ENCODE assay signal across 9 cellular contexts in the genomic region with DNA sequence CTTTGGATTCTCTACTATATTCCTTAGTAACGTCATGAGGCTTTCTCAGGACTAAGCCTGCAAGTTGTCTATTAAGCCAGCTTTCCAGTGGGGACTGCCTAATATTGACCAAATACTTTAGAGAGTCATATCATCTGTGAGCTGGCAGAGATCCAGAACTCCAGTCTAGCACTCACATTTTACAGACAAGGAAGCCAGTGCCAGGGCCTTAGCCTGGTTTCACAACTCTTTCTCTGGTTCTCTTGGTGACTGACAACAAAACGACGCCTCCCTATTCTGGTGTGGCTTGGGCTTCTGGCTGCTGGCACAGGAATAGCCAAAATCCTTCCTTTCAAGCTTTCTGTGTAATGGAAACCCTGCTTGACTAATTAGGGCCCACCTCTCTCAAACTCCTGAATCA.
DNase-seq lines count a peak whose midpoint lies in the region; ATAC-seq and TF ChIP-seq lines count a peak whose summit lies in the region.
"Had no signal": no experiment of that assay in that cellular context is flagged by ENCODE, and none has a peak within 500 bp of the region (broad histone marks: within the 10 kb centered on the region; RNA-seq: fewer than 3 reads in every experiment).

No MANE protein-coding gene starts in this region.

- peaks cover 61% of the 10 kb centered on the region for H3K4me1 Mint-ChIP-seq in HFFc6 (ENCODE audit: low read depth)
- H3K4me1 Mint-ChIP-seq in activated CD4-positive, alpha-beta memory T cell treated with anti-CD3 and anti-CD28 coated beads for 36 hours (ENCODE audit: low read depth): peaks cover 24% of the 10 kb centered on the region
- H3K4me1 Mint-ChIP-seq in activated naive CD8-positive, alpha-beta T cell treated with anti-CD3 and anti-CD28 coated beads for 36 hours: peaks cover 2% of the 10 kb centered on the region
- H3K4me1 Mint-ChIP-seq in CD4-positive, alpha-beta memory T cell: peaks cover 15 to 35% (median 25%) of the 10 kb centered on the region in 4 donors

- intact Hi-C loops in PC-3 (cut with micrococcal nuclease) (loop anchor here (1.0 to 2.0 kb wide), 2 partner anchors 108 to 167 kb away; no protein-coding TSS in a partner anchor), sigmoid colon (cut with DNase I) (loop anchor here (5.0 to 10.0 kb wide), 4 partner anchors 151 to 491 kb away; a partner anchor contains a TSS)
- intact Hi-C loops in activated CD4-positive, alpha-beta memory T cell treated with anti-CD3 and anti-CD28 coated beads for 36 hours (cut with micrococcal nuclease): loop anchor here (2.0 kb wide), 1 partner anchor 75 kb away; a partner anchor contains a TSS
- intact Hi-C loops in CD4-positive, alpha-beta memory T cell (cut with micrococcal nuclease): no loop called here

- H3K4me3 Mint-ChIP-seq in HFFc6: no peak overlapping the region
- H3K4me3 Mint-ChIP-seq in activated CD4-positive, alpha-beta memory T cell treated with anti-CD3 and anti-CD28 coated beads for 36 hours: no peak overlapping the region
- H3K4me3 Mint-ChIP-seq in activated naive CD8-positive, alpha-beta T cell treated with anti-CD3 and anti-CD28 coated beads for 36 hours: no peak overlapping the region
- H3K4me3 Mint-ChIP-seq in CD4-positive, alpha-beta memory T cell: no peak overlapping the region
- H3K4me3 Mint-ChIP-seq: central memory CD8-positive, alpha-beta T cell had no signal

- no peaks in the 10 kb centered on the region for H3K9me3 ChIP-seq in PC-3 (ENCODE audit: low read length)
- no peaks in the 10 kb centered on the region for H3K9me3 ChIP-seq in sigmoid colon
- no peaks in the 10 kb centered on the region for H3K9me3 ChIP-seq in CD4-positive, alpha-beta memory T cell (ENCODE audit: control insufficient read depth in 1 of 2, low read length in 2 of 2)

- TF ChIP-seq POLR2A in sigmoid colon (IDR thresholded peaks at IDR 0.05): no peak

- no peaks in the 10 kb centered on the region for H3K9me2 ChIP-seq in PC-3 (replicated peaks; ENCODE audit: low read length)

- POLR2A ChIA-PET in PC-3 (lab: Charles Lee; ENCODE audit: unreplicated experiment): interaction anchor here (0.7 kb wide), 1 partner anchor 20 kb away, joined by 4 read pairs; no protein-coding TSS in a partner anchor
- POLR2A ChIA-PET in activated CD4-positive, alpha-beta memory T cell treated with anti-CD3 and anti-CD28 coated beads for 36 hours (lab: Charles Lee): interaction anchor here (2.3 kb wide), 1 partner anchor 9 kb away, joined by 9 read pairs; no protein-coding TSS in a partner anchor
- POLR2A ChIA-PET in CD4-positive, alpha-beta memory T cell (lab: Charles Lee; ENCODE audit: partially characterized antibody): interaction anchor here (0.6 to 3.1 kb wide), 6 partner anchors 11 to 183 kb away, joined by 3 to 36 read pairs (median 4); a partner anchor contains a TSS

- no TSS peak for BruUV-seq in PC-3 (replicated peaks; lab: Mats Ljungman, UMichigan)

- TF ChIP-seq EP300 in sigmoid colon (IDR thresholded peaks at IDR 0.05): no peak

- H3K27ac ChIP-seq in PC-3 (ENCODE audit: low read length) (0 out of 2 replicates have a peak overlapping the region, but pooled peaks have one; percentile 8), sigmoid colon (peak overlapping the region; percentile 32 to 88 (median 82))
- no peak overlapping the region for H3K27ac ChIP-seq in CD4-positive, alpha-beta memory T cell (ENCODE audit: low read depth, low read length)

- H3K4me1 ChIP-seq in PC-3 (ENCODE audit: insufficient read depth, low read length): peaks cover 58% of the 10 kb centered on the region
- peaks cover 0 to 40% (median 34%) of the 10 kb centered on the region in 4 donors for H3K4me1 ChIP-seq in sigmoid colon
- peaks cover 15% of the 10 kb centered on the region for H3K4me1 ChIP-seq in CD4-positive, alpha-beta memory T cell (ENCODE audit: insufficient read depth, low read length)

- H3K27ac Mint-ChIP-seq in HFFc6: peak overlapping the region; percentile 99
- no peak overlapping the region for H3K27ac Mint-ChIP-seq in activated CD4-positive, alpha-beta memory T cell treated with anti-CD3 and anti-CD28 coated beads for 36 hours
- no peak overlapping the region for H3K27ac Mint-ChIP-seq in activated naive CD8-positive, alpha-beta T cell treated with anti-CD3 and anti-CD28 coated beads for 36 hours
- H3K27ac Mint-ChIP-seq in CD4-positive, alpha-beta memory T cell: peak overlapping the region in 1 of 7 donors; percentile 41

- H3K4me3 ChIP-seq in PC-3 (ENCODE audit: low read length): no peak overlapping the region
- no peak overlapping the region for H3K4me3 ChIP-seq in fibroblast of villous mesenchyme (ENCODE audit: low read depth, low read length)
- H3K4me3 ChIP-seq in sigmoid colon: no peak overlapping the region
- H3K4me3 ChIP-seq in CD4-positive, alpha-beta memory T cell (ENCODE audit: low read length in 2 of 2): no peak overlapping the region

- H3K27me3 ChIP-seq in PC-3 (ENCODE audit: low read length) (no peaks in the 10 kb centered on the region), sigmoid colon (no peaks in the 10 kb centered on the region)
- no peaks in the 10 kb centered on the region for H3K27me3 ChIP-seq in CD4-positive, alpha-beta memory T cell (ENCODE audit: insufficient read depth, low read length)

- no peaks in the 10 kb centered on the region for H3K9me3 Mint-ChIP-seq in HFFc6
- H3K9me3 Mint-ChIP-seq in activated CD4-positive, alpha-beta memory T cell treated with anti-CD3 and anti-CD28 coated beads for 36 hours: no peaks in the 10 kb centered on the region
- no peaks in the 10 kb centered on the region for H3K9me3 Mint-ChIP-seq in activated naive CD8-positive, alpha-beta T cell treated with anti-CD3 and anti-CD28 coated beads for 36 hours
- peaks cover 0 to 1% (median 0%) of the 10 kb centered on the region in 8 donors for H3K9me3 Mint-ChIP-seq in CD4-positive, alpha-beta memory T cell
- H3K9me3 Mint-ChIP-seq: central memory CD8-positive, alpha-beta T cell had no signal

- peak overlapping the region; percentile 72 for H3K4me2 ChIP-seq in PC-3 (ENCODE audit: low read length)

- DNase-seq in HFFc6: peak; percentile 75
- peak; percentile 89 for DNase-seq in PC-3
- DNase-seq in fibroblast of villous mesenchyme (ENCODE audit: low read depth): peak; percentile 86
- DNase-seq in sigmoid colon: peak; percentile 90
- no peak for DNase-seq in activated CD4-positive, alpha-beta memory T cell treated with anti-CD3 and anti-CD28 coated beads for 36 hours
- no peak for DNase-seq in activated naive CD8-positive, alpha-beta T cell treated with anti-CD3 and anti-CD28 coated beads for 36 hours
- no peak for DNase-seq in CD4-positive, alpha-beta memory T cell

- H3K9ac ChIP-seq in PC-3 (ENCODE audit: low read length): no peak overlapping the region

- peaks cover 3% of the 10 kb centered on the region for H3K27me3 Mint-ChIP-seq in HFFc6 (ENCODE audit: insufficient read depth)
- H3K27me3 Mint-ChIP-seq in activated CD4-positive, alpha-beta memory T cell treated with anti-CD3 and anti-CD28 coated beads for 36 hours: no peaks in the 10 kb centered on the region
- H3K27me3 Mint-ChIP-seq in activated naive CD8-positive, alpha-beta T cell treated with anti-CD3 and anti-CD28 coated beads for 36 hours: no peaks in the 10 kb centered on the region
- no peaks in the 10 kb centered on the region for H3K27me3 Mint-ChIP-seq in CD4-positive, alpha-beta memory T cell
- H3K27me3 Mint-ChIP-seq: central memory CD8-positive, alpha-beta T cell had no signal

- no peak overlapping the region for H2AFZ ChIP-seq in PC-3 (ENCODE audit: low read length)

- H4K20me1 ChIP-seq in PC-3 (ENCODE audit: low read length): no peaks in the 10 kb centered on the region

- no peaks in the 10 kb centered on the region for H3K36me3 ChIP-seq in PC-3 (ENCODE audit: low read depth, low read length)
- no peaks in the 10 kb centered on the region for H3K36me3 ChIP-seq in sigmoid colon
- no peaks in the 10 kb centered on the region for H3K36me3 ChIP-seq in CD4-positive, alpha-beta memory T cell (ENCODE audit: insufficient read depth, low read length)

- H3K79me2 ChIP-seq in PC-3 (ENCODE audit: low read length): no peaks in the 10 kb centered on the region

- no peaks in the 10 kb centered on the region for H3K36me3 Mint-ChIP-seq in HFFc6 (ENCODE audit: low read depth)
- H3K36me3 Mint-ChIP-seq in activated CD4-positive, alpha-beta memory T cell treated with anti-CD3 and anti-CD28 coated beads for 36 hours: no peaks in the 10 kb centered on the region
- no peaks in the 10 kb centered on the region for H3K36me3 Mint-ChIP-seq in activated naive CD8-positive, alpha-beta T cell treated with anti-CD3 and anti-CD28 coated beads for 36 hours
- H3K36me3 Mint-ChIP-seq in CD4-positive, alpha-beta memory T cell: no peaks in the 10 kb centered on the region

- ATAC-seq in PC-3: no peak; the same call in 1 of the 2 replicates
- ATAC-seq in GM18517 (IDR thresholded peaks at IDR 0.05; ENCODE audit: unreplicated experiment): no peak

- CTCF ChIA-PET in PC-3 (lab: Charles Lee): interaction anchor here (0.6 to 0.7 kb wide), 3 partner anchors 9 to 154 kb away, joined by 3 to 6 read pairs (median 4); no protein-coding TSS in a partner anchor
- CTCF ChIA-PET in activated CD4-positive, alpha-beta memory T cell treated with anti-CD3 and anti-CD28 coated beads for 36 hours (lab: Charles Lee): interaction anchor here (1.0 to 5.0 kb wide), 9 partner anchors 10 to 189 kb away, joined by 3 to 64 read pairs (median 12); no protein-coding TSS in a partner anchor
- CTCF ChIA-PET in CD4-positive, alpha-beta memory T cell (lab: Charles Lee; ENCODE audit: partially characterized antibody): interaction anchor here (1.2 to 13.2 kb wide), 8 partner anchors 11 to 187 kb away, joined by 5 to 231 read pairs (median 28); a partner anchor contains a TSS

- 13 to 44% methylated on average over 3 of the region's 3 CpGs for WGBS in sigmoid colon, 2 donors

- no peak for TF ChIP-seq CTCF in HFFc6 (IDR thresholded peaks at IDR 0.05)
- TF ChIP-seq CTCF in PC-3 (conservative IDR thresholded peaks at IDR 0.05; ENCODE audit: low read depth, low read length): no peak
- TF ChIP-seq CTCF in fibroblast of villous mesenchyme (IDR thresholded peaks at IDR 0.05; ENCODE audit: insufficient read depth, low read depth, low read length): no peak
- no peak for TF ChIP-seq CTCF in sigmoid colon (IDR thresholded peaks at IDR 0.05)

- H3F3A ChIP-seq in PC-3 (ENCODE audit: low read length, unreplicated experiment): peaks cover 6% of the 10 kb centered on the region

Comparison
In these comparisons a context has a peak if more than half of its experiments do, and no peak if none do; other contexts are left out.
1. DNase-seq: peak in HFFc6 (single experiment), PC-3 (single experiment), fibroblast of villous mesenchyme (single experiment) and sigmoid colon (single experiment); none in activated CD4-positive, alpha-beta memory T cell treated with anti-CD3 and anti-CD28 coated beads for 36 hours (single experiment), activated naive CD8-positive, alpha-beta T cell treated with anti-CD3 and anti-CD28 coated beads for 36 hours (single experiment) and CD4-positive, alpha-beta memory T cell (0 of 5).